10 cellular contexts compared by ENCODE assay signal in genomic region chr15:29364429-29365078, GRCh38.
DNase-seq lines count a peak whose midpoint lies in the region; ATAC-seq and TF ChIP-seq lines count a peak whose summit lies in the region.
"Had no signal": no experiment of that assay in that cellular context is flagged by ENCODE, and none has a peak within 500 bp of the region (broad histone marks: within the 10 kb centered on the region; RNA-seq: fewer than 3 reads in every experiment).

No MANE protein-coding gene starts in this region.

- no peaks in the 10 kb centered on the region for H3K27me3 ChIP-seq in upper lobe of right lung

- no peaks in the 10 kb centered on the region for H3K4me1 ChIP-seq in upper lobe of right lung

- no peak overlapping the region for H3K27ac ChIP-seq in upper lobe of right lung

- H3K36me3 ChIP-seq in upper lobe of right lung, result no peaks in the 10 kb centered on the region

- H3K4me3 ChIP-seq in epithelial cell of proximal tubule (ENCODE audit: low read depth, low read length) (no peak overlapping the region), upper lobe of right lung (no peak overlapping the region)

- DNase-seq in H4 (ENCODE audit: low spot score) (peak; percentile 78), NCI-H69 (lab: John Stamatoyannopoulos, UW) (peak; percentile 31), epithelial cell of proximal tubule (ENCODE audit: low read depth) (peak; percentile 2), renal cortical epithelial cell (ENCODE audit: low read depth) (peak; percentile 42), NCI-H2029 treated with DMSO at 0.1 percent for 48 hours (lab: John Stamatoyannopoulos, UW) (no peak), upper lobe of right lung (no peak), GF-D8 (lab: John Stamatoyannopoulos, UW) (no peak)
- DNase-seq: activated naive CD8-positive, alpha-beta T cell treated with anti-CD3 and anti-CD28 coated beads for 36 hours; SW 1271 had no signal

- TF ChIP-seq CTCF in epithelial cell of proximal tubule (conservative IDR thresholded peaks at IDR 0.05; ENCODE audit: low read depth, low read length) (peak; percentile 38), upper lobe of right lung (IDR thresholded peaks at IDR 0.05) (no peak)

- ATAC-seq in upper lobe of right lung (no peak), GM18498 (IDR thresholded peaks at IDR 0.05; ENCODE audit: unreplicated experiment) (no peak)

- intact Hi-C loops in upper lobe of right lung (cut with DNase I), result no loop called here

- H3K9me3 ChIP-seq in upper lobe of right lung, result peaks cover 12% of the 10 kb centered on the region

Comparison
In these comparisons a context has a peak if more than half of its experiments do, and no peak if none do; other contexts are left out.
1. DNase-seq: peak in H4 (single experiment), NCI-H69 (single experiment), epithelial cell of proximal tubule (single experiment) and renal cortical epithelial cell (single experiment); none in NCI-H2029 treated with DMSO at 0.1 percent for 48 hours (single experiment), upper lobe of right lung (single experiment) and GF-D8 (single experiment).